Comparison of ENCODE assay signal across 11 cellular contexts in genomic region chr5:132656774-132657355, GRCh38. TPM values are rescaled to one million over a fixed set of nuclear protein-coding genes. Genes with fewer than 3 reads are reported as not detected.
DNase-seq lines count a peak whose midpoint lies in the region; ATAC-seq and TF ChIP-seq lines count a peak whose summit lies in the region.
"Had no signal": no experiment of that assay in that cellular context is flagged by ENCODE, and none has a peak within 500 bp of the region (broad histone marks: within the 10 kb centered on the region; RNA-seq: fewer than 3 reads in every experiment).

No MANE protein-coding gene starts in this region.

- no peak overlapping the region for H2BK12ac ChIP-seq in neuronal stem cell (ENCODE audit: low read length)

- WGBS in neuronal stem cell (ENCODE audit: extremely low coverage in 2 of 2, insufficient read length in 2 of 2, insufficient replicate concordance in 1 of 2), 2 donors = no CpG with 5 or more reads among the region's 12 CpGs

- no peak overlapping the region for H3K4ac ChIP-seq in neuronal stem cell (ENCODE audit: low read length)

- TF ChIP-seq CTCF in A673 (conservative IDR thresholded peaks at IDR 0.05; ENCODE audit: low read depth, low read length) (no peak), chondrocyte (IDR thresholded peaks at IDR 0.05) (no peak), GM10248 (IDR thresholded peaks at IDR 0.05; ENCODE audit: control extremely low read depth, extremely low read depth, low read depth, missing control alignments) (no peak)

- H3K4me3 Mint-ChIP-seq in chondrocyte (ENCODE audit: unreplicated experiment) = peak overlapping the region; percentile 45

- peak overlapping the region; percentile 92 for H2AFZ ChIP-seq in neuronal stem cell (ENCODE audit: low read length)

- H3K18ac ChIP-seq in neuronal stem cell (ENCODE audit: low read length) = peak overlapping the region; percentile 94

- no peaks in the 10 kb centered on the region for H3K79me1 ChIP-seq in neuronal stem cell (ENCODE audit: low read depth, low read length)

- ATAC-seq in HG02884 (IDR thresholded peaks at IDR 0.05; ENCODE audit: unreplicated experiment) = no peak

- H2AK5ac ChIP-seq in neuronal stem cell (ENCODE audit: low read depth, low read length) = peak overlapping the region; percentile 47

- peak overlapping the region; percentile 83 for H3K4me2 ChIP-seq in neuronal stem cell (ENCODE audit: insufficient read depth, low read length, poor library complexity, severe bottlenecking)

- CTCF ChIA-PET in A673 (lab: Charles Lee) = no interaction called here
- CTCF ChIA-PET in GM10248 (lab: Yijun Ruan, JAX) = interaction anchor here (2.1 to 10.7 kb wide), 2 partner anchors 16 to 19 kb away, joined by 7 to 78 read pairs; partner anchors contain the start of gene IL4

- H3K27me3 Mint-ChIP-seq in chondrocyte (ENCODE audit: low read depth) = peaks cover 13% of the 10 kb centered on the region

- DNase-seq in A673 (ENCODE audit: low spot score) (no peak), chondrocyte (ENCODE audit: low spot score) (no peak), neuronal stem cell (ENCODE audit: low spot score) (no peak), NCI-H82 (lab: John Stamatoyannopoulos, UW) (no peak), SW480 (ENCODE audit: low spot score) (no peak), GM10248 (ENCODE audit: extremely low spot score) (no peak)
- DNase-seq: CD4-positive, CD25-positive, alpha-beta regulatory T cell; HCEC 1CT; NCI-H187 had no signal

- BruUV-seq in A673 (replicated peaks; lab: Mats Ljungman, UMichigan) = no TSS peak

- H3K27me3 ChIP-seq in A673 (replicated peaks; ENCODE audit: insufficient read depth, low read depth, low read length, poor library complexity) = no peaks in the 10 kb centered on the region
- H3K27me3 ChIP-seq in HUES48 (ENCODE audit: control insufficient read depth, insufficient read depth, low read length) = peaks cover 39% of the 10 kb centered on the region
- peaks cover 8 to 85% (median 23%) of the 10 kb centered on the region in 3 experiments for H3K27me3 ChIP-seq in neuronal stem cell (ENCODE audit: control insufficient read depth in 3 of 3, insufficient read depth in 3 of 3, low read depth in 1 of 3, low read length in 3 of 3)

- H4K8ac ChIP-seq in neuronal stem cell (ENCODE audit: low read depth, low read length) = no peak overlapping the region

- peak overlapping the region; percentile 65 for H3K23ac ChIP-seq in neuronal stem cell (ENCODE audit: low read depth, low read length, poor library complexity)

- no peak overlapping the region for H3K14ac ChIP-seq in neuronal stem cell (ENCODE audit: low read length)

- H3K4me1 ChIP-seq in A673 (ENCODE audit: insufficient read depth, low read length, poor library complexity, severe bottlenecking) (peaks cover 4% of the 10 kb centered on the region), HUES48 (ENCODE audit: control insufficient read depth, insufficient read depth, low read length) (peaks cover 7% of the 10 kb centered on the region; the same call in 1 of the 2 replicates), neuronal stem cell (ENCODE audit: control insufficient read depth in 2 of 2, insufficient read depth in 1 of 2, low read depth in 1 of 2, low read length in 2 of 2) (peaks cover 0 to 9% of the 10 kb centered on the region in 2 donors)

- H3K9ac ChIP-seq in HUES48 (ENCODE audit: low read depth, low read length) (no peak overlapping the region), neuronal stem cell (ENCODE audit: low read depth, low read length, poor library complexity) (no peak overlapping the region)

- H3K4me1 Mint-ChIP-seq in chondrocyte (ENCODE audit: low read depth) = peaks cover 8% of the 10 kb centered on the region

- POLR2A ChIA-PET in A673 (lab: Charles Lee; ENCODE audit: low non-redundant PET) (no interaction called here), GM10248 (lab: Yijun Ruan, JAX) (interaction anchor here (1.4 kb wide), 1 partner anchor 167 kb away, joined by 3 read pairs; the partner anchor contains the start of gene IRF1)

- H2BK5ac ChIP-seq in neuronal stem cell (ENCODE audit: low read length) = no peak overlapping the region

- H3K27ac Mint-ChIP-seq in chondrocyte (ENCODE audit: unreplicated experiment) = no peak overlapping the region
- H3K27ac Mint-ChIP-seq: CD4-positive, CD25-positive, alpha-beta regulatory T cell had no signal

- no peak overlapping the region for H3K27ac ChIP-seq in A673 (ENCODE audit: low read depth, low read length, poor library complexity, severe bottlenecking)
- no peak overlapping the region for H3K27ac ChIP-seq in HUES48 (ENCODE audit: low read depth, low read length)
- H3K27ac ChIP-seq in neuronal stem cell (replicated peaks; ENCODE audit: low read length) = no peak overlapping the region

- H3K36me3 ChIP-seq in A673 (ENCODE audit: insufficient read depth, low read length, poor library complexity, severe bottlenecking) (no peaks in the 10 kb centered on the region), HUES48 (ENCODE audit: control insufficient read depth, insufficient read depth, low read length) (no peaks in the 10 kb centered on the region), neuronal stem cell (replicated peaks in 1 of 2; ENCODE audit: control insufficient read depth in 2 of 2, insufficient read depth in 2 of 2, low read length in 2 of 2) (no peaks in the 10 kb centered on the region)

- no peaks in the 10 kb centered on the region for H3K9me3 ChIP-seq in A673 (ENCODE audit: low read depth, low read length, poor library complexity, severe bottlenecking)
- no peaks in the 10 kb centered on the region for H3K9me3 ChIP-seq in HUES48 (ENCODE audit: control insufficient read depth, insufficient read depth, low read length)
- peaks cover 0 to 3% of the 10 kb centered on the region in 2 donors for H3K9me3 ChIP-seq in neuronal stem cell (replicated peaks in 1 of 2; ENCODE audit: control insufficient read depth in 2 of 2, insufficient read depth in 1 of 2, low read depth in 1 of 2, low read length in 2 of 2)

- H2BK120ac ChIP-seq in neuronal stem cell (ENCODE audit: low read depth, low read length) = no peak overlapping the region

- intact Hi-C loops in A673 (cut with micrococcal nuclease; ENCODE audit: unreplicated experiment) = no loop called here

- H3K4me3 ChIP-seq in A673 (ENCODE audit: low read depth, low read length, poor library complexity, severe bottlenecking) (peak overlapping the region; percentile 40), HUES48 (ENCODE audit: low read depth, low read length) (peak overlapping the region; percentile 53; the same call in 1 of the 2 replicates), neuronal stem cell (ENCODE audit: low read length in 2 of 2) (peak overlapping the region in 1 of 2 donors; percentile 67)

- no peaks in the 10 kb centered on the region for H3K36me3 Mint-ChIP-seq in chondrocyte (ENCODE audit: low read depth)
- H3K36me3 Mint-ChIP-seq: CD4-positive, CD25-positive, alpha-beta regulatory T cell had no signal

- no peak overlapping the region for H4K91ac ChIP-seq in neuronal stem cell (ENCODE audit: low read depth, low read length, poor library complexity)

- no peaks in the 10 kb centered on the region for H3K9me3 Mint-ChIP-seq in chondrocyte (ENCODE audit: low read depth)

- no peak overlapping the region for H2BK15ac ChIP-seq in neuronal stem cell (ENCODE audit: low read length)

RNA-seq across cellular contexts. Expression of gene IL13, which starts 1.1 kb away (rescaled TPM):
- not detected in 2 replicates for total RNA-seq in A673 (2021)
- not detected in 3 replicates for total RNA-seq in chondrocyte
- polyA plus RNA-seq in neuronal stem cell (2013, experiment 1 of 2) = not detected
- not detected for polyA plus RNA-seq in neuronal stem cell (2013, experiment 2 of 2)
- polyA plus RNA-seq: CD4-positive, CD25-positive, alpha-beta regulatory T cell had no signal

RNA-seq across cellular contexts. Expression of gene IL4, which starts 16.9 kb away (rescaled TPM):
- total RNA-seq in A673 (2021) (not detected in 2 replicates), chondrocyte (not detected in 3 replicates)
- polyA plus RNA-seq in neuronal stem cell (2013, experiment 1 of 2) = not detected
- polyA plus RNA-seq in neuronal stem cell (2013, experiment 2 of 2) = not detected
